In the genomic region with DNA sequence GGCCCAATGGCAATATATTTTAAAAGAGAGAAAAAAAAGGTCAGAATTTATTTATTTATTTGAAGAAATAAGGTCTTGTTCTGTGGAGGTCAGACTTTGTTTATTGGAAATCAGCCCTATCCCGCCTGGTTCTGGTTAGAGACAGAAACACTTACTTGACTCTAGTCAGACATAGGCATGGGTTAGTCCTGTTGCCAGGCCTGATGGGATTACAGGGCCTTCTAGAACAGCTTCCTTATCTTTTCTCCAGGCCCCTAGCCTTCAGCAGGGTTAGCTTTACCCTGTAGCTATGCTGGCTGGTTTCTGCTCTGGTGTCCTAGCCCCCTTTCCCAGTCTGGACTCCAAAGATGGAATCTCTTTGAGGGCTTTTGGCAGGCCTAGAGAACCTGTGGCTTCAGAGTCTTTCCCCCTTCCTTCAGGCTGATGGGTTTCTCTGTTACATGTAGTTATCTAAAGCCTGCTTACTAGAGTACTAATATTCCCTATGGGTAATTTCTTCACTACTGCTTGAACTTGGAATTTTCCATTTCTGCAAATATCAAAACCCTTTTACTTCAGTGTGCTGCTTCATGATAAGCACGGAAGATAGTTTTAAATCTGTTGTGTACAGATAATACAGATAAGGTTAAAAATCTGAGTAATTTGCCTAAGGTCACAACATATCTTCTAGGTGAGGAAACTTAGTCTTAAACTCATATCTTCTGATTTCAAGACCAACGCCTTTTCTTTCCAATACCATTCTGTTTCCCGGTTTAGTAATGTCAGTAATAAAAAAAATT, we compare ENCODE assay signal across 15 cellular contexts. TPM values are rescaled to one million over a fixed set of nuclear protein-coding genes. Genes with fewer than 3 reads are reported as not detected.
DNase-seq lines count a peak whose midpoint lies in the region; ATAC-seq and TF ChIP-seq lines count a peak whose summit lies in the region.
"Had no signal": no experiment of that assay in that cellular context is flagged by ENCODE, and none has a peak within 500 bp of the region (broad histone marks: within the 10 kb centered on the region; RNA-seq: fewer than 3 reads in every experiment).

No MANE protein-coding gene starts in this region.

- peak overlapping the region; percentile 66 for H3K27ac Mint-ChIP-seq in progenitor cell of endocrine pancreas
- H3K27ac Mint-ChIP-seq in activated T-cell treated with anti-CD3 and anti-CD28 coated beads, Interleukin-2, amount 50 U/mL, for 24 hours = no peak overlapping the region
- H3K27ac Mint-ChIP-seq: activated naive CD8-positive, alpha-beta T cell treated with anti-CD3 and anti-CD28 coated beads, Interleukin-2, amount 10 ng/mL, durations not matched to agents 7 days and 5 days; T-helper 1 cell treated with Interleukin-12 subunit alpha and Interleukin-12 subunit beta and Interleukin-4 antibody, amounts not matched to agents 30 μg/mL and 1 μg/mL, for 36 hours had no signal

- no peaks in the 10 kb centered on the region for H3K9me3 ChIP-seq in heart right ventricle
- H3K9me3 ChIP-seq in right atrium auricular region = no peaks in the 10 kb centered on the region
- H3K9me3 ChIP-seq: A549, thoracic aorta had no signal

- H3K4me1 ChIP-seq in heart right ventricle (peaks cover 9 to 63% (median 43%) of the 10 kb centered on the region in 9 donors), right atrium auricular region (peaks cover 0 to 47% of the 10 kb centered on the region in 2 donors)
- H3K4me1 ChIP-seq: A549 had no signal

- no peaks in the 10 kb centered on the region for H3K27me3 ChIP-seq in heart right ventricle
- H3K27me3 ChIP-seq in right atrium auricular region = no peaks in the 10 kb centered on the region

- intact Hi-C loops in heart right ventricle (cut with DNase I) = loop anchor here in 1 of 10 donors (10.0 kb wide), 1 partner anchor 56 kb away; the partner anchor contains the start of gene HYKK
- intact Hi-C loops in lower leg skin (cut with DNase I; ENCODE audit: low total_unique reads) = no loop called here

- TF ChIP-seq POLR2A in lower leg skin (IDR thresholded peaks at IDR 0.05) = no peak

- H3K4me1 Mint-ChIP-seq in progenitor cell of endocrine pancreas (ENCODE audit: low read depth) = peaks cover 14% of the 10 kb centered on the region
- peaks cover 73% of the 10 kb centered on the region for H3K4me1 Mint-ChIP-seq in activated T-cell treated with anti-CD3 and anti-CD28 coated beads, Interleukin-2, amount 50 U/mL, for 24 hours (ENCODE audit: low read depth)

- H3K27me3 Mint-ChIP-seq in progenitor cell of endocrine pancreas = no peaks in the 10 kb centered on the region
- no peaks in the 10 kb centered on the region for H3K27me3 Mint-ChIP-seq in activated T-cell treated with anti-CD3 and anti-CD28 coated beads, Interleukin-2, amount 50 U/mL, for 24 hours
- H3K27me3 Mint-ChIP-seq: activated naive CD8-positive, alpha-beta T cell treated with anti-CD3 and anti-CD28 coated beads, Interleukin-2, amount 10 ng/mL, durations not matched to agents 7 days and 5 days had no signal

- peak in 3 of 8 donors; percentile 26 to 31 (median 29) for ATAC-seq in heart right ventricle
- ATAC-seq: A549 had no signal

- H3K27ac ChIP-seq in heart right ventricle (peak overlapping the region in 6 of 10 donors; percentile 0 to 55 (median 29)), right atrium auricular region (no peak overlapping the region)
- H3K27ac ChIP-seq: A549, thoracic aorta had no signal

- H3K9me3 Mint-ChIP-seq in progenitor cell of endocrine pancreas (ENCODE audit: low read depth) = no peaks in the 10 kb centered on the region
- H3K9me3 Mint-ChIP-seq in activated T-cell treated with anti-CD3 and anti-CD28 coated beads, Interleukin-2, amount 50 U/mL, for 24 hours = no peaks in the 10 kb centered on the region
- H3K9me3 Mint-ChIP-seq: activated naive CD8-positive, alpha-beta T cell treated with anti-CD3 and anti-CD28 coated beads, Interleukin-2, amount 10 ng/mL, durations not matched to agents 7 days and 5 days; T-helper 1 cell treated with Interleukin-12 subunit alpha and Interleukin-12 subunit beta and Interleukin-4 antibody, amounts not matched to agents 30 μg/mL and 1 μg/mL, for 36 hours had no signal

- no peak overlapping the region for H3K4me3 Mint-ChIP-seq in progenitor cell of endocrine pancreas (ENCODE audit: low read depth)
- no peak overlapping the region for H3K4me3 Mint-ChIP-seq in activated T-cell treated with anti-CD3 and anti-CD28 coated beads, Interleukin-2, amount 50 U/mL, for 24 hours
- H3K4me3 Mint-ChIP-seq: activated naive CD8-positive, alpha-beta T cell treated with anti-CD3 and anti-CD28 coated beads, Interleukin-2, amount 10 ng/mL, durations not matched to agents 7 days and 5 days; T-helper 1 cell treated with Interleukin-12 subunit alpha and Interleukin-12 subunit beta and Interleukin-4 antibody, amounts not matched to agents 30 μg/mL and 1 μg/mL, for 36 hours had no signal

- WGBS in heart right ventricle, 2 donors = 76 to 82% methylated on average over 4 of the region's 4 CpGs
- WGBS in lower leg skin, 2 donors = 56 to 58% methylated on average over 4 of the region's 4 CpGs

- H3K36me3 Mint-ChIP-seq in progenitor cell of endocrine pancreas (ENCODE audit: insufficient read depth) = peaks cover 23% of the 10 kb centered on the region
- H3K36me3 Mint-ChIP-seq in activated T-cell treated with anti-CD3 and anti-CD28 coated beads, Interleukin-2, amount 50 U/mL, for 24 hours (ENCODE audit: low read depth) = peaks cover 83% of the 10 kb centered on the region

- TF ChIP-seq CTCF in heart right ventricle (IDR thresholded peaks at IDR 0.05) (no peak), right atrium auricular region (IDR thresholded peaks at IDR 0.05) (no peak), progenitor cell of endocrine pancreas (IDR thresholded peaks at IDR 0.05; ENCODE audit: unreplicated experiment) (no peak), lower leg skin (IDR thresholded peaks at IDR 0.05) (no peak)

- H3K4me3 ChIP-seq in heart right ventricle (no peak overlapping the region), right atrium auricular region (no peak overlapping the region), lower leg skin (ENCODE audit: low read depth, poor library complexity, severe bottlenecking) (no peak overlapping the region)
- H3K4me3 ChIP-seq: A549, thoracic aorta had no signal

- DNase-seq in heart right ventricle (no peak), right atrium auricular region (ENCODE audit: low spot score) (no peak), fibroblast of peridontal ligament (ENCODE audit: extremely low read depth) (peak; percentile 44), progenitor cell of endocrine pancreas (ENCODE audit: low spot score, unreplicated experiment) (no peak), lower leg skin (ENCODE audit: low spot score in 2 of 2) (no peak), SW480 (ENCODE audit: low spot score) (no peak)
- no peak for DNase-seq in activated T-cell treated with anti-CD3 and anti-CD28 coated beads, Interleukin-2, amount 50 U/mL, for 24 hours
- DNase-seq in stimulated activated CD4-positive, alpha-beta T cell treated with anti-CD3 and anti-CD28 coated beads, Interleukin-2, amount 100 ng/mL, for 24 hours = no peak
- DNase-seq: activated CD8-positive, alpha-beta memory T cell treated with anti-CD3 and anti-CD28 coated beads, Interleukin-2, amount 50 U/mL, for 48 hours; activated naive CD8-positive, alpha-beta T cell treated with anti-CD3 and anti-CD28 coated beads, Interleukin-2, amount 10 ng/mL, durations not matched to agents 7 days and 5 days; NCI-H1930; NCI-H524 treated with DMSO at 0.1 percent for 48 hours had no signal

- peaks cover 0 to 66% (median 11%) of the 10 kb centered on the region in 9 donors for H3K36me3 ChIP-seq in heart right ventricle
- peaks cover 8% of the 10 kb centered on the region for H3K36me3 ChIP-seq in right atrium auricular region

RNA-seq across cellular contexts. Expression of gene IREB2, which starts 10.6 kb away (rescaled TPM):
- total RNA-seq in heart right ventricle (10 to 100 TPM; 27.1 to 39.8 (median 31.5) TPM), right atrium auricular region (10 to 100 TPM; 14.5 to 16.3 TPM), progenitor cell of endocrine pancreas (87.4 and 95.3 TPM in 2 replicates), lower leg skin (10 to 100 TPM; 28.4 to 43.5 (median 30.8) TPM)
- 1 to 10 TPM; 6.0 to 6.8 TPM for polyA plus RNA-seq in heart right ventricle

RNA-seq across cellular contexts. Expression of gene HYKK, which starts 58.7 kb away (rescaled TPM):
- total RNA-seq in heart right ventricle = 1 to 10 TPM; 4.3 to 7.7 (median 7.1) TPM
- 1 to 10 TPM; 2.2 to 3.6 TPM for polyA plus RNA-seq in heart right ventricle
- total RNA-seq in right atrium auricular region = 10 to 100 TPM in 1 of 2 donors, 1 to 10 TPM in 1; 6.1 to 12.5 TPM
- 4.1 and 4.3 TPM in 2 replicates for total RNA-seq in progenitor cell of endocrine pancreas
- total RNA-seq in lower leg skin = 1 to 10 TPM; 2.9 to 5.5 (median 4.1) TPM

Comparison
In these comparisons a context has a peak if more than half of its experiments do, and no peak if none do; other contexts are left out.
1. H3K27ac ChIP-seq: peak in heart right ventricle (6 of 10); none in right atrium auricular region (0 of 2).